1 cellular context compared by ENCODE assay signal in the genomic region with DNA sequence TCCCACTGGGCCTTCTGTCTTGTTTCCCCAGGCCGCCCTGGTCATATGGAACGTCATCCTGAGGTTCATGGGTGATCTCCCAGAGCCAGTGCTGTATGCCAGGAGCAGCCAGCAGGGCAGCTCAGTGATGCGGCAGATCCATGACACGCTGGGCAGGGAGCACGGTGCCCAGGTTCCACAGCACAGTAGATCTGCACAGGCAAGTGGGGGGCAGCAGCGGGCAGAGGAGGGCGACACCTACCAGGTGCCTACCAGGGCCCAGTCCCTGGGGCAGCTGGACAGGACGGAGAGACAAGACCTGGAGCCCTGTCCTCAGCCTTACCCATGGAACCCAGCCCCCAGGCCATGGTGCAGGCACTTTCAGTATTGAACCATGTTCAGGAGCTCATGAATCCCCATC.
TF ChIP-seq lines count a peak whose summit lies in the region.

No MANE protein-coding gene starts in this region.

TF ChIP-seq in HepG2, 621 proteins besides CTCF, POLR2A, EP300 and RAD21:
- no peak for TF ChIP-seq KMT2A (CRISPR knock-in tag; IDR thresholded peaks at IDR 0.05)
- TF ChIP-seq ZNF30 (CRISPR knock-in tag; IDR thresholded peaks at IDR 0.05), result no peak
- TF ChIP-seq, protein P1, sequence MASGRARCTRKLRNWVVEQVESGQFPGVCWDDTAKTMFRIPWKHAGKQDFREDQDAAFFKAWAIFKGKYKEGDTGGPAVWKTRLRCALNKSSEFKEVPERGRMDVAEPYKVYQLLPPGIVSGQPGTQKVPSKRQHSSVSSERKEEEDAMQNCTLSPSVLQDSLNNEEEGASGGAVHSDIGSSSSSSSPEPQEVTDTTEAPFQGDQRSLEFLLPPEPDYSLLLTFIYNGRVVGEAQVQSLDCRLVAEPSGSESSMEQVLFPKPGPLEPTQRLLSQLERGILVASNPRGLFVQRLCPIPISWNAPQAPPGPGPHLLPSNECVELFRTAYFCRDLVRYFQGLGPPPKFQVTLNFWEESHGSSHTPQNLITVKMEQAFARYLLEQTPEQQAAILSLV (CRISPR knock-in tag; IDR thresholded peaks at IDR 0.05; ENCODE audit: borderline replicate concordance), result no peak
- TF ChIP-seq ZNF367 (CRISPR knock-in tag; IDR thresholded peaks at IDR 0.05; ENCODE audit: borderline replicate concordance), result no peak
- no peak for TF ChIP-seq ZNF652 (CRISPR knock-in tag; IDR thresholded peaks at IDR 0.05; ENCODE audit: borderline replicate concordance, low read depth)
- no peak for TF ChIP-seq U2AF2 (IDR thresholded peaks at IDR 0.05; ENCODE audit: low read depth, low read length)
- TF ChIP-seq ZNF678 (CRISPR knock-in tag; IDR thresholded peaks at IDR 0.05), result no peak
- no peak for TF ChIP-seq TMF1 (CRISPR knock-in tag; IDR thresholded peaks at IDR 0.05; ENCODE audit: low read depth)
- TF ChIP-seq EEA1 (CRISPR knock-in tag; IDR thresholded peaks at IDR 0.05; ENCODE audit: borderline replicate concordance), result no peak
- TF ChIP-seq ZNF605 (CRISPR knock-in tag; IDR thresholded peaks at IDR 0.05), result no peak
- no peak for TF ChIP-seq NR2F2 (IDR thresholded peaks at IDR 0.05; ENCODE audit: borderline replicate concordance, low read depth)
- TF ChIP-seq ZMYM2 (CRISPR knock-in tag; IDR thresholded peaks at IDR 0.05), result no peak
